Comparison of ENCODE assay signal across 21 cellular contexts in the genomic region with DNA sequence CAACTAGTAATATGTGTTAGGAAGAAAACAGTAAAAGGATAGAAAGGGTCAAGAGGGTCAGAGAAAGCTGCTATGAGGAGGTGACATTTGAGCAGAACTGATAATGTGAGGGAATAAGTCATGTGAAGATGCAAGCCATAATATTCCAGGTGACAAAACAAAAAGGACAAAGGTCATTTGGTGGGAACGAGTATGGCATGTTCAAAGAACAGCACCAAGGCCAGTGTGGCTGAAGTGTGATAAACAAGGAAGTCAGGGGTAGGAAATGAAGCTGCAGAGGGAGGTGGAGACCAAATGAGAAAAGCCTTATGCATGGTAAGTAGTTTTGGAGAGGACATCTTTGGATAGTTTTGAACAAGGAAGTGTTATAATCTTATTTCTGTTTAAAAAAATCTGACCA. TPM values are rescaled to one million over a fixed set of nuclear protein-coding genes. Genes with fewer than 3 reads are reported as not detected.
A peak's percentile ranks its signal among the peaks of the same experiment; 100 is the strongest.
DNase-seq lines count a peak whose midpoint lies in the region; ATAC-seq, FAIRE-seq and TF ChIP-seq lines count a peak whose summit lies in the region.
"Had no signal": no experiment of that assay in that cellular context is flagged by ENCODE, and none has a peak within 500 bp of the region (broad histone marks: within the 10 kb centered on the region; RNA-seq: fewer than 3 reads in every experiment).

No MANE protein-coding gene starts in this region.

- intact Hi-C loops in activated CD4-positive, alpha-beta T cell treated with anti-CD3 and anti-CD28 coated beads for 36 hours (cut with DNase I, micrococcal nuclease): no loop called here
- intact Hi-C loops in activated CD8-positive, alpha-beta T cell treated with anti-CD3 and anti-CD28 coated beads for 36 hours (cut with micrococcal nuclease): no loop called here

- peaks cover 6 to 16% of the 10 kb centered on the region in 2 experiments for H3K36me3 ChIP-seq in mesenchymal stem cell (ENCODE audit: control insufficient read depth in 1 of 2, insufficient read depth in 2 of 2, low read depth in 1 of 2, low read length in 2 of 2)
- H3K36me3 ChIP-seq: cardiac muscle cell had no signal

- H3K9ac ChIP-seq in mesenchymal stem cell (ENCODE audit: low read length): no peak overlapping the region

- H2BK15ac ChIP-seq in mesenchymal stem cell (ENCODE audit: low read depth, poor library complexity, severe bottlenecking): no peak overlapping the region

- H3K18ac ChIP-seq in mesenchymal stem cell (ENCODE audit: low read depth in 1 of 2, low read length in 2 of 2): no peak overlapping the region

- H2BK120ac ChIP-seq in mesenchymal stem cell (ENCODE audit: low read depth, low read length): no peak overlapping the region

- no peaks in the 10 kb centered on the region for H3K9me3 ChIP-seq in mesenchymal stem cell (ENCODE audit: control insufficient read depth, low read length)
- H3K9me3 ChIP-seq: esophagus squamous epithelium, lower lobe of right lung, SJCRH30 had no signal

- H3K27ac Mint-ChIP-seq in activated CD4-positive, alpha-beta T cell treated with anti-CD3 and anti-CD28 coated beads for 36 hours: peak overlapping the region; percentile 49
- peak overlapping the region; percentile 5 for H3K27ac Mint-ChIP-seq in activated CD8-positive, alpha-beta T cell treated with anti-CD3 and anti-CD28 coated beads for 36 hours
- H3K27ac Mint-ChIP-seq in mesothelial cell of epicardium: no peak overlapping the region
- H3K27ac Mint-ChIP-seq: activated T-helper 17 cell treated with anti-CD3 and anti-CD28 coated beads, Interleukin-2, amount 50 U/mL, for 72 hours; nephron had no signal

- H2AFZ ChIP-seq in mesenchymal stem cell (ENCODE audit: low read depth, low read length): no peak overlapping the region

- no peaks in the 10 kb centered on the region for H3K27me3 ChIP-seq in mesenchymal stem cell (ENCODE audit: control insufficient read depth in 1 of 2, insufficient read depth in 1 of 2, low read length in 2 of 2)
- H3K27me3 ChIP-seq: cardiac muscle cell, esophagus squamous epithelium, SJCRH30 had no signal

- no peak for ATAC-seq in activated CD4-positive, alpha-beta T cell treated with anti-CD3 and anti-CD28 coated beads for 36 hours
- ATAC-seq in activated CD8-positive, alpha-beta T cell treated with anti-CD3 and anti-CD28 coated beads for 36 hours: no peak
- peak; percentile 66 for ATAC-seq in left lobe of liver
- no peak for ATAC-seq in GM21515 (IDR thresholded peaks at IDR 0.05; ENCODE audit: unreplicated experiment)
- ATAC-seq: activated T-helper 17 cell treated with anti-CD3 and anti-CD28 coated beads, Interleukin-2, amount 50 U/mL, for 72 hours; lower lobe of right lung had no signal

- TF ChIP-seq POLR2A in GM12891 (IDR thresholded peaks at IDR 0.05; ENCODE audit: low read depth, low read length): no peak

- H3K79me1 ChIP-seq in mesenchymal stem cell (replicated peaks; ENCODE audit: low read length, poor library complexity, severe bottlenecking): no peaks in the 10 kb centered on the region

- no peak overlapping the region for H2BK5ac ChIP-seq in mesenchymal stem cell (ENCODE audit: low read depth, low read length, poor library complexity, severe bottlenecking)

- H3K4ac ChIP-seq in mesenchymal stem cell (ENCODE audit: low read depth in 1 of 2, low read length in 2 of 2): no peak overlapping the region

- no peaks in the 10 kb centered on the region for H3K27me3 Mint-ChIP-seq in activated CD4-positive, alpha-beta T cell treated with anti-CD3 and anti-CD28 coated beads for 36 hours
- H3K27me3 Mint-ChIP-seq in activated CD8-positive, alpha-beta T cell treated with anti-CD3 and anti-CD28 coated beads for 36 hours: no peaks in the 10 kb centered on the region
- H3K27me3 Mint-ChIP-seq in mesothelial cell of epicardium (ENCODE audit: low read depth): no peaks in the 10 kb centered on the region
- H3K27me3 Mint-ChIP-seq: activated T-helper 17 cell treated with anti-CD3 and anti-CD28 coated beads, Interleukin-2, amount 50 U/mL, for 72 hours had no signal

- no peaks in the 10 kb centered on the region for H3K36me3 Mint-ChIP-seq in activated CD4-positive, alpha-beta T cell treated with anti-CD3 and anti-CD28 coated beads for 36 hours (ENCODE audit: low read depth)
- H3K36me3 Mint-ChIP-seq in activated CD8-positive, alpha-beta T cell treated with anti-CD3 and anti-CD28 coated beads for 36 hours (ENCODE audit: low read depth): peaks cover 4% of the 10 kb centered on the region
- H3K36me3 Mint-ChIP-seq in mesothelial cell of epicardium: peaks cover 7% of the 10 kb centered on the region

- no peak for TF ChIP-seq CTCF in activated CD8-positive, alpha-beta T cell treated with anti-CD3 and anti-CD28 coated beads for 36 hours (IDR thresholded peaks at IDR 0.05)
- TF ChIP-seq CTCF in mesothelial cell of epicardium (IDR thresholded peaks at IDR 0.05; ENCODE audit: unreplicated experiment): no peak

- no peak overlapping the region for H3K27ac ChIP-seq in mesenchymal stem cell (ENCODE audit: low read length, poor library complexity, severe bottlenecking)
- H3K27ac ChIP-seq: cardiac muscle cell, esophagus squamous epithelium, lower lobe of right lung, SJCRH30 had no signal

- no peaks in the 10 kb centered on the region for H3K9me3 Mint-ChIP-seq in activated CD4-positive, alpha-beta T cell treated with anti-CD3 and anti-CD28 coated beads for 36 hours (ENCODE audit: low read depth)
- no peaks in the 10 kb centered on the region for H3K9me3 Mint-ChIP-seq in activated CD8-positive, alpha-beta T cell treated with anti-CD3 and anti-CD28 coated beads for 36 hours
- no peaks in the 10 kb centered on the region for H3K9me3 Mint-ChIP-seq in mesothelial cell of epicardium
- H3K9me3 Mint-ChIP-seq: activated T-helper 17 cell treated with anti-CD3 and anti-CD28 coated beads, Interleukin-2, amount 50 U/mL, for 72 hours; H9; nephron had no signal

- H3K14ac ChIP-seq in mesenchymal stem cell (ENCODE audit: low read length in 2 of 2): no peak overlapping the region

- H2BK12ac ChIP-seq in mesenchymal stem cell (ENCODE audit: low read length in 2 of 2): no peak overlapping the region

- no peak for DNase-seq in activated CD4-positive, alpha-beta T cell treated with anti-CD3 and anti-CD28 coated beads for 36 hours
- DNase-seq in activated CD4-positive, alpha-beta T cell treated with anti-CD3 and anti-CD28 coated beads, Interleukin-2, amount 50 U/mL, for 4 hours: no peak
- no peak for DNase-seq in activated CD8-positive, alpha-beta T cell treated with anti-CD3 and anti-CD28 coated beads for 36 hours
- DNase-seq in left lobe of liver (ENCODE audit: low spot score) (no peak), mesothelial cell of epicardium (ENCODE audit: low spot score in 2 of 2, unreplicated experiment in 2 of 2) (no peak), GM12891 (ENCODE audit: insufficient read length, low spot score) (no peak), mesenchymal stem cell (no peak)
- DNase-seq: activated CD4-positive, CD25-positive, alpha-beta regulatory T cell; C1 segment of cervical spinal cord; esophagus squamous epithelium; H9; Karpas-422; lower lobe of right lung; SJCRH30; stimulated activated CD4-positive, alpha-beta T cell treated with anti-CD3 and anti-CD28 coated beads, Interleukin-4, amount 100 ng/mL, for 24 hours had no signal

- CTCF ChIA-PET in activated CD4-positive, alpha-beta T cell treated with anti-CD3 and anti-CD28 coated beads for 36 hours (lab: Charles Lee): interaction anchor here (1.4 to 1.7 kb wide), 3 partner anchors 15 to 86 kb away, joined by 3 read pairs; no protein-coding TSS in a partner anchor
- CTCF ChIA-PET in activated CD8-positive, alpha-beta T cell treated with anti-CD3 and anti-CD28 coated beads for 36 hours (lab: Charles Lee): interaction anchor here (2.2 kb wide), 1 partner anchor 85 kb away, joined by 9 read pairs; no protein-coding TSS in a partner anchor

- H3K4me3 ChIP-seq in mesenchymal stem cell (ENCODE audit: insufficient read depth in 1 of 2, low read depth in 1 of 2, low read length in 2 of 2): no peak overlapping the region
- H3K4me3 ChIP-seq: cardiac muscle cell, esophagus squamous epithelium, lower lobe of right lung, SJCRH30, smooth muscle cell had no signal

- H4K91ac ChIP-seq in mesenchymal stem cell (ENCODE audit: low read length): no peak overlapping the region

- 18% methylated on average over 1 of the region's 1 CpG for WGBS in mesenchymal stem cell

- no peak overlapping the region for H3K4me3 Mint-ChIP-seq in activated CD4-positive, alpha-beta T cell treated with anti-CD3 and anti-CD28 coated beads for 36 hours
- no peak overlapping the region for H3K4me3 Mint-ChIP-seq in activated CD8-positive, alpha-beta T cell treated with anti-CD3 and anti-CD28 coated beads for 36 hours
- H3K4me3 Mint-ChIP-seq in mesothelial cell of epicardium: no peak overlapping the region
- H3K4me3 Mint-ChIP-seq: activated T-helper 17 cell treated with anti-CD3 and anti-CD28 coated beads, Interleukin-2, amount 50 U/mL, for 72 hours; H9; nephron had no signal

- no peak for FAIRE-seq in GM12891 (lab: Jason Lieb, UNC)
- FAIRE-seq: A204.1 had no signal

- H3K4me2 ChIP-seq in mesenchymal stem cell (ENCODE audit: low read length, poor library complexity, severe bottlenecking): no peak overlapping the region
- H3K4me2 ChIP-seq: smooth muscle cell had no signal

- H3K4me1 ChIP-seq in mesenchymal stem cell (ENCODE audit: control insufficient read depth, insufficient read depth, low read depth, low read length): no peaks in the 10 kb centered on the region

- H3K23ac ChIP-seq in mesenchymal stem cell (ENCODE audit: low read length in 2 of 2): no peak overlapping the region

- no peaks in the 10 kb centered on the region for H3K4me1 Mint-ChIP-seq in activated CD4-positive, alpha-beta T cell treated with anti-CD3 and anti-CD28 coated beads for 36 hours
- peaks cover 4% of the 10 kb centered on the region for H3K4me1 Mint-ChIP-seq in activated CD8-positive, alpha-beta T cell treated with anti-CD3 and anti-CD28 coated beads for 36 hours (ENCODE audit: low read depth)
- H3K4me1 Mint-ChIP-seq in mesothelial cell of epicardium: peaks cover 2% of the 10 kb centered on the region
- H3K4me1 Mint-ChIP-seq: activated T-helper 17 cell treated with anti-CD3 and anti-CD28 coated beads, Interleukin-2, amount 50 U/mL, for 72 hours; H9 had no signal

- no peak overlapping the region for H4K8ac ChIP-seq in mesenchymal stem cell (ENCODE audit: low read length)

- no peak overlapping the region for H2AK5ac ChIP-seq in mesenchymal stem cell (ENCODE audit: low read length, severe bottlenecking)

- POLR2A ChIA-PET in activated CD4-positive, alpha-beta T cell treated with anti-CD3 and anti-CD28 coated beads for 36 hours (lab: Charles Lee): no interaction called here
- POLR2A ChIA-PET in activated CD8-positive, alpha-beta T cell treated with anti-CD3 and anti-CD28 coated beads for 36 hours (lab: Charles Lee): no interaction called here

TF ChIP-seq in GM12891, 5 proteins besides CTCF, POLR2A, EP300 and RAD21 (continues in another document):
- TF ChIP-seq POU2F2 (IDR thresholded peaks at IDR 0.05; ENCODE audit: low read depth, low read length): no peak

RNA-seq across cellular contexts. Expression of a gene that starts 46.7 kb away (rescaled TPM):
- total RNA-seq in activated CD4-positive, alpha-beta T cell treated with anti-CD3 and anti-CD28 coated beads for 36 hours: 10 to 100 TPM; 21.7 to 24.9 TPM
- 10 to 100 TPM; 16.5 to 16.7 TPM for total RNA-seq in activated CD8-positive, alpha-beta T cell treated with anti-CD3 and anti-CD28 coated beads for 36 hours
- total RNA-seq in left lobe of liver (35.0 TPM), mesothelial cell of epicardium (29.8 to 35.6 TPM (median 34.1 TPM) in 3 replicates)
- 5.0 TPM for polyA plus RNA-seq in GM12891 (2012; ENCODE audit: low read depth, missing spikeins)
- polyA plus RNA-seq in mesenchymal stem cell (2013, experiment 1 of 2): 19.9 TPM
- polyA plus RNA-seq in mesenchymal stem cell (2013, experiment 2 of 2): 20.2 TPM
